ENCODE assay signal across 17 cellular contexts in the genomic region with DNA sequence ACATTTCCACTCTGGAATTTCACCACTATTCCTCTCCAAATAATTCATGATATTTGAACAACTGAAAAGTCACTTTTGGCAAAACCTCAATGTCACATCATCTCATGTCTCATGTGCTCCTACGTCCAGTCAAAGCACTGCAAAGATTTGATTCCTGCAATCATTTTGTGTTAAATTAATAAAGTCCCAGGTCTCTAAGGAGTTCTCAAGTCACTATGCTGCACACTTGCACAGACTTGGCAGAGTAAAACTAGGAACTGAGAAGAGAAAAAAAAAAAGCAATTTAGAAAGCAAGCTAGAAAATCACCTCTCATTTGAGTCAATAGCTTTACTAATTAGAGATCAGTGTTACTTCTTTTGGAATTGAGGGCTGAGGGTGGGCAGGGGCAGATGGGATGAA. TPM values are rescaled to one million over a fixed set of nuclear protein-coding genes. Genes with fewer than 3 reads are reported as not detected.
DNase-seq lines count a peak whose midpoint lies in the region; ATAC-seq and TF ChIP-seq lines count a peak whose summit lies in the region.
"Had no signal": no experiment of that assay in that cellular context is flagged by ENCODE, and none has a peak within 500 bp of the region (broad histone marks: within the 10 kb centered on the region; RNA-seq: fewer than 3 reads in every experiment).

No MANE protein-coding gene starts in this region.

- H3K9me3 ChIP-seq in ascending aorta = no peaks in the 10 kb centered on the region
- H3K9me3 ChIP-seq in tibial artery = no peaks in the 10 kb centered on the region
- H3K9me3 ChIP-seq: BLaER1 treated with 17β-estradiol and CSF1 and Interleukin-3, amounts not matched to agents 10 nM and 100 nM had no signal

- ATAC-seq in Right ventricle myocardium superior (ENCODE audit: poor library complexity) (peak; percentile 41), left ventricle myocardium superior (no peak), GM19395 (IDR thresholded peaks at IDR 0.05; ENCODE audit: unreplicated experiment) (no peak)
- ATAC-seq: CD8-positive, alpha-beta T cell had no signal

- no peak for TF ChIP-seq CTCF in ascending aorta (IDR thresholded peaks at IDR 0.05)
- no peak for TF ChIP-seq CTCF in coronary artery (IDR thresholded peaks at IDR 0.05)
- TF ChIP-seq CTCF in tibial artery (IDR thresholded peaks at IDR 0.05) = no peak

- no peak for DNase-seq in Right ventricle myocardium superior
- no peak for DNase-seq in left ventricle myocardium superior
- no peak for DNase-seq in ascending aorta (ENCODE audit: low spot score in 2 of 2)
- no peak for DNase-seq in coronary artery (ENCODE audit: low spot score)
- DNase-seq in tibial artery = no peak
- DNase-seq in AG08396 (ENCODE audit: low spot score) = no peak
- DNase-seq: 8988T; Calu3; CD8-positive, alpha-beta T cell; DMS79 treated with DMSO at 0.1 percent for 48 hours; GF-D8; HCEC 1CT had no signal

- H3K4me3 ChIP-seq in ascending aorta (peak overlapping the region in 1 of 2 donors; percentile 42), coronary artery (peak overlapping the region; percentile 31), tibial artery (peak overlapping the region in 1 of 2 donors; percentile 4)
- H3K4me3 ChIP-seq: BLaER1 treated with 17β-estradiol and CSF1 and Interleukin-3, amounts not matched to agents 10 nM and 100 nM; GM23338 had no signal

- H3K27ac ChIP-seq in ascending aorta (peak overlapping the region; percentile 41 to 58), coronary artery (peak overlapping the region; percentile 40 to 79), tibial artery (peak overlapping the region; percentile 99 to 100)
- H3K27ac ChIP-seq: BLaER1 treated with 17β-estradiol and CSF1 and Interleukin-3, amounts not matched to agents 10 nM and 100 nM had no signal

- no peaks in the 10 kb centered on the region for H3K27me3 ChIP-seq in ascending aorta
- no peaks in the 10 kb centered on the region for H3K27me3 ChIP-seq in tibial artery
- H3K27me3 ChIP-seq: BLaER1 treated with 17β-estradiol and CSF1 and Interleukin-3, amounts not matched to agents 10 nM and 100 nM had no signal

- peaks cover 3 to 12% of the 10 kb centered on the region in 2 donors for H3K36me3 ChIP-seq in ascending aorta
- peaks cover 0 to 12% (median 0%) of the 10 kb centered on the region in 3 donors for H3K36me3 ChIP-seq in tibial artery
- H3K36me3 ChIP-seq: BLaER1 treated with 17β-estradiol and CSF1 and Interleukin-3, amounts not matched to agents 10 nM and 100 nM had no signal

- H3K4me1 ChIP-seq in ascending aorta (peaks cover 11 to 58% of the 10 kb centered on the region in 2 donors), tibial artery (peaks cover 0 to 98% (median 31%) of the 10 kb centered on the region in 4 donors)
- H3K4me1 ChIP-seq: BLaER1 treated with 17β-estradiol and CSF1 and Interleukin-3, amounts not matched to agents 10 nM and 100 nM had no signal

- intact Hi-C loops in Right ventricle myocardium superior (cut with DNase I) (no loop called here), left ventricle myocardium superior (cut with micrococcal nuclease) (no loop called here), ascending aorta (cut with DNase I) (no loop called here), tibial artery (cut with DNase I; ENCODE audit: low total_unique reads) (no loop called here)

RNA-seq across cellular contexts. Expression of a gene that starts 11.2 kb away (rescaled TPM):
- total RNA-seq in Right ventricle myocardium superior = 5.5 TPM
- total RNA-seq in left ventricle myocardium superior = 7.1 TPM
- 81.0 TPM for total RNA-seq in ascending aorta
- total RNA-seq: B cell; CD8-positive, alpha-beta T cell; HT-29 had no signal

Comparison
In these comparisons a context has a peak if more than half of its experiments do, and no peak if none do; other contexts are left out.
1. H3K27ac ChIP-seq: peak in every context shown above with its lines; median percentile 100 in tibial artery; 60 in coronary artery; 50 in ascending aorta.
2. RNA of a gene that starts 11.2 kb away (total RNA-seq): 81.0 TPM in ascending aorta (single experiment); 7.1 TPM in left ventricle myocardium superior (single experiment) and 5.5 TPM in Right ventricle myocardium superior (single experiment); every median in the first group is over 10 times any median in the second.